Comparison of ENCODE assay signal across 21 cellular contexts in genomic region chr6:169902070-169902469, GRCh38.
DNase-seq lines count a peak whose midpoint lies in the region; ATAC-seq, FAIRE-seq and TF ChIP-seq lines count a peak whose summit lies in the region.
"Had no signal": no experiment of that assay in that cellular context is flagged by ENCODE, and none has a peak within 500 bp of the region (broad histone marks: within the 10 kb centered on the region; RNA-seq: fewer than 3 reads in every experiment).

No MANE protein-coding gene starts in this region.

- no peak overlapping the region for H4K12ac ChIP-seq in trophoblast cell (ENCODE audit: low read depth, low read length)

- DNase-seq in cardiac septum (ENCODE audit: low spot score) (peak; percentile 35), right atrium auricular region (ENCODE audit: low spot score) (no peak), H1 (ENCODE audit: low read depth in 1 of 2, low spot score in 2 of 2) (no peak), posterior vena cava (ENCODE audit: low spot score) (peak; percentile 3), trophoblast cell (no peak)
- DNase-seq: Caco-2; CD4-positive, CD25-positive, alpha-beta regulatory T cell; CD8-positive, alpha-beta T cell; DMS153; DND-41; GM23248; H9; HFFc6 had no signal

- TF ChIP-seq POLR2A in H1 (IDR thresholded peaks at IDR 0.05; ENCODE audit: control extremely low read depth in 1 of 2, low read depth in 2 of 2, low read length in 2 of 2), result no peak

- H3K4me2 ChIP-seq in H1 (ENCODE audit: insufficient read depth in 1 of 2, low read depth in 2 of 2, low read length in 2 of 2) (no peak overlapping the region), trophoblast cell (ENCODE audit: low read length) (no peak overlapping the region)
- H3K4me2 ChIP-seq: BLaER1 had no signal

- WGBS in H1 (ENCODE audit: extremely low coverage in 1 of 2, insufficient coverage in 1 of 2, insufficient read length in 1 of 2, insufficient replicate concordance in 2 of 2, low coverage in 1 of 2, low lambda C conversion rate in 2 of 2, missing lambda C conversion rate in 1 of 2), 2 experiments, result 97 to 100% methylated on average over 1 to 2 of the region's 2 CpGs
- WGBS in trophoblast cell (ENCODE audit: extremely low coverage, insufficient coverage, insufficient read length), result 100% methylated on average over 1 of the region's 2 CpGs

- H3K27me3 ChIP-seq in right atrium auricular region (no peaks in the 10 kb centered on the region), H1 (replicated peaks in 1 of 4; ENCODE audit: control insufficient read depth in 3 of 4, extremely low read depth in 1 of 4, insufficient read depth in 3 of 4, low read length in 3 of 4) (no peaks in the 10 kb centered on the region), trophoblast cell (ENCODE audit: insufficient read depth, low read length) (no peaks in the 10 kb centered on the region)
- H3K27me3 ChIP-seq: BLaER1 had no signal

- ATAC-seq in HG02623 (IDR thresholded peaks at IDR 0.05; ENCODE audit: unreplicated experiment), result no peak
- ATAC-seq: CD8-positive, alpha-beta T cell; HCT116 had no signal

- no peak for TF ChIP-seq RAD21 in H1 (IDR thresholded peaks at IDR 0.05 in 1 of 2, conservative IDR thresholded peaks at IDR 0.05 in 1 of 2; ENCODE audit: low read depth in 2 of 2, low read length in 2 of 2)

- FAIRE-seq in H1 (lab: Jason Lieb, UNC), result no peak
- FAIRE-seq: A204.1, G401.6, GM12892 had no signal

- H3K36me3 ChIP-seq in right atrium auricular region (no peaks in the 10 kb centered on the region), H1 (ENCODE audit: control insufficient read depth in 2 of 4, insufficient read depth in 4 of 4, low read length in 3 of 4) (no peaks in the 10 kb centered on the region), trophoblast cell (ENCODE audit: control insufficient read depth in 1 of 2, insufficient read depth in 2 of 2, low read length in 2 of 2) (no peaks in the 10 kb centered on the region)
- H3K36me3 ChIP-seq: BLaER1 had no signal

- no peak overlapping the region for H3K18ac ChIP-seq in H1 (ENCODE audit: extremely low read depth, low read length)
- no peak overlapping the region for H3K18ac ChIP-seq in trophoblast cell (ENCODE audit: low read length)

- H3K79me2 ChIP-seq in H1 (ENCODE audit: control insufficient read depth in 1 of 2, insufficient read depth in 2 of 2, low read length in 2 of 2) (no peaks in the 10 kb centered on the region), trophoblast cell (ENCODE audit: control insufficient read depth, insufficient read depth, low read length, poor library complexity) (no peaks in the 10 kb centered on the region)

- H2BK5ac ChIP-seq in H1 (ENCODE audit: low read depth, low read length) (no peak overlapping the region), trophoblast cell (ENCODE audit: low read depth, low read length, poor library complexity) (no peak overlapping the region)

- no peak overlapping the region for H3K9ac ChIP-seq in H1 (replicated peaks in 1 of 4; ENCODE audit: extremely low read depth in 1 of 4, low read depth in 3 of 4, low read length in 3 of 4)
- H3K9ac ChIP-seq in trophoblast cell (ENCODE audit: low read length), result no peak overlapping the region
- H3K9ac ChIP-seq: BLaER1, GM23248 had no signal

- no peak overlapping the region for H2BK20ac ChIP-seq in H1 (ENCODE audit: low read length)

- intact Hi-C loops in cardiac septum (cut with DNase I), result no loop called here
- intact Hi-C loops in posterior vena cava (cut with DNase I), result no loop called here

- CTCF ChIA-PET in H1 (lab: Charles Lee; ENCODE audit: partially characterized antibody), result no interaction called here

- H2BK15ac ChIP-seq in H1 (ENCODE audit: low read length), result no peak overlapping the region

- H3K27ac ChIP-seq in right atrium auricular region (no peak overlapping the region), H1 (ENCODE audit: low read depth, low read length) (no peak overlapping the region), trophoblast cell (ENCODE audit: low read depth, low read length) (no peak overlapping the region)
- H3K27ac ChIP-seq: 22Rv1, BLaER1, C4-2B, GM23248 had no signal

- no peaks in the 10 kb centered on the region for H3K79me1 ChIP-seq in H1 (ENCODE audit: low read depth, low read length)
- no peaks in the 10 kb centered on the region for H3K79me1 ChIP-seq in trophoblast cell (ENCODE audit: low read length)

- TF ChIP-seq CTCF in right atrium auricular region (IDR thresholded peaks at IDR 0.05), result no peak
- no peak for TF ChIP-seq CTCF in H1 (IDR thresholded peaks at IDR 0.05; ENCODE audit: control extremely low read depth in 1 of 3, insufficient read depth in 1 of 3, low read depth in 1 of 3, low read length in 3 of 3)

- H2BK120ac ChIP-seq in H1 (replicated peaks; ENCODE audit: low read depth, low read length), result no peak overlapping the region
- no peak overlapping the region for H2BK120ac ChIP-seq in trophoblast cell (ENCODE audit: insufficient read depth, low read length, poor library complexity)

- H2AFZ ChIP-seq in H1 (ENCODE audit: low read length) (no peak overlapping the region), trophoblast cell (ENCODE audit: insufficient read depth, low read length, poor library complexity) (no peak overlapping the region)
- H2AFZ ChIP-seq: GM23248 had no signal

- H3K23ac ChIP-seq in H1 (ENCODE audit: insufficient read length) (no peak overlapping the region), trophoblast cell (ENCODE audit: low read length) (no peak overlapping the region)

- H4K5ac ChIP-seq in H1 (ENCODE audit: insufficient read length, low read depth, low read length), result no peak overlapping the region

- peaks cover 0 to 3% of the 10 kb centered on the region in 2 experiments for H4K20me1 ChIP-seq in H1 (replicated peaks in 1 of 2; ENCODE audit: control insufficient read depth in 1 of 2, insufficient read depth in 2 of 2, low read length in 2 of 2)
- H4K20me1 ChIP-seq: BLaER1 had no signal

- TF ChIP-seq EP300 in H1 (IDR thresholded peaks at IDR 0.05; ENCODE audit: borderline replicate concordance in 1 of 2, low read depth in 2 of 2, low read length in 2 of 2), result no peak

- H2AK5ac ChIP-seq in H1 (ENCODE audit: low read depth, low read length) (no peak overlapping the region), trophoblast cell (ENCODE audit: low read length) (no peak overlapping the region)

- H3K4me1 ChIP-seq in right atrium auricular region, result peaks cover 0 to 21% of the 10 kb centered on the region in 2 donors
- H3K4me1 ChIP-seq in H1 (replicated peaks in 1 of 4; ENCODE audit: control insufficient read depth in 3 of 4, insufficient read depth in 4 of 4, low read length in 3 of 4), result peaks cover 0 to 4% (median 0%) of the 10 kb centered on the region in 4 experiments; a peak in 2 of 7 replicates
- no peaks in the 10 kb centered on the region for H3K4me1 ChIP-seq in trophoblast cell (ENCODE audit: control insufficient read depth in 1 of 2, insufficient read depth in 2 of 2, low read length in 2 of 2)
- H3K4me1 ChIP-seq: Caco-2 had no signal

- H4K91ac ChIP-seq in H1 (replicated peaks; ENCODE audit: insufficient read length, low read length) (no peak overlapping the region), trophoblast cell (ENCODE audit: low read depth, low read length) (no peak overlapping the region)

- H4K8ac ChIP-seq in H1 (ENCODE audit: extremely low read depth, insufficient read depth, low read length) (no peak overlapping the region), trophoblast cell (ENCODE audit: low read depth, low read length) (no peak overlapping the region)

- H3K9me3 ChIP-seq in right atrium auricular region, result no peaks in the 10 kb centered on the region
- H3K9me3 ChIP-seq in H1 (ENCODE audit: insufficient read depth in 2 of 2, low read depth in 1 of 2, low read length in 1 of 2), result no peaks in the 10 kb centered on the region; a peak in 1 of 4 replicates
- H3K9me3 ChIP-seq in trophoblast cell (ENCODE audit: insufficient read depth, low read depth, low read length), result peaks cover 6% of the 10 kb centered on the region
- H3K9me3 ChIP-seq: BLaER1, Caco-2 had no signal

- POLR2A ChIA-PET in H1 (lab: Charles Lee; ENCODE audit: partially characterized antibody), result no interaction called here

- H3K56ac ChIP-seq in H1 (replicated peaks; ENCODE audit: insufficient read length, low read depth, low read length), result peak overlapping the region; percentile 30

- no peak overlapping the region for H2BK12ac ChIP-seq in H1 (ENCODE audit: low read depth, low read length)
- H2BK12ac ChIP-seq in trophoblast cell (ENCODE audit: low read length), result no peak overlapping the region

- H3K14ac ChIP-seq in H1 (ENCODE audit: insufficient read length) (no peak overlapping the region), trophoblast cell (ENCODE audit: low read length) (no peak overlapping the region)

- H3K4ac ChIP-seq in H1 (replicated peaks; ENCODE audit: insufficient read length, low read depth, low read length) (no peak overlapping the region), trophoblast cell (ENCODE audit: low read depth, low read length) (no peak overlapping the region)

- H3K4me3 ChIP-seq in right atrium auricular region, result no peak overlapping the region
- H3K4me3 ChIP-seq in H1 (ENCODE audit: extremely low read depth in 1 of 4, insufficient read depth in 2 of 4, low read depth in 3 of 4, low read length in 4 of 4), result no peak overlapping the region
- H3K4me3 ChIP-seq in trophoblast cell (ENCODE audit: low read depth, low read length), result no peak overlapping the region
- H3K4me3 ChIP-seq: BLaER1, GM23248 had no signal

- H3K23me2 ChIP-seq in H1 (ENCODE audit: low read depth, low read length), result peaks cover 12% of the 10 kb centered on the region; the same call in 1 of the 2 replicates

TF ChIP-seq in H1, 55 proteins besides CTCF, POLR2A, EP300 and RAD21:
- TF ChIP-seq TAF1 (IDR thresholded peaks at IDR 0.05; ENCODE audit: low read depth, low read length), result no peak
- no peak for TF ChIP-seq KDM4A (IDR thresholded peaks at IDR 0.05; ENCODE audit: low read depth, low read length, severe bottlenecking)
- no peak for TF ChIP-seq SRF (IDR thresholded peaks at IDR 0.05; ENCODE audit: low read depth, low read length)
- no peak for TF ChIP-seq GTF2F1 (IDR thresholded peaks at IDR 0.05; ENCODE audit: borderline replicate concordance, low read depth, low read length)
- TF ChIP-seq JUND (IDR thresholded peaks at IDR 0.05; ENCODE audit: low read length), result no peak
- no peak for TF ChIP-seq SIN3A (conservative IDR thresholded peaks at IDR 0.05 in 1 of 2, IDR thresholded peaks at IDR 0.05 in 1 of 2; ENCODE audit: low read depth in 1 of 2, low read length in 2 of 2)
- no peak for TF ChIP-seq RBBP5 (IDR thresholded peaks at IDR 0.05; ENCODE audit: borderline replicate concordance, low read depth, low read length)
- TF ChIP-seq ATF3 (IDR thresholded peaks at IDR 0.05; ENCODE audit: insufficient read depth, low read depth, low read length), result no peak

Comparison
In these comparisons a context has a peak if more than half of its experiments do, and no peak if none do; other contexts are left out.
1. DNase-seq: peak in cardiac septum (single experiment) and posterior vena cava (single experiment); none in right atrium auricular region (single experiment), H1 (0 of 2) and trophoblast cell (0 of 2).